1 cellular context compared by ENCODE assay signal in genomic region chr6:167559675-167560479, GRCh38.
TF ChIP-seq lines count a peak whose summit lies in the region.

No MANE protein-coding gene starts in this region.

TF ChIP-seq in HepG2, 621 proteins besides CTCF, POLR2A, EP300 and RAD21 (continued from another document and continues in another):
- peak; percentile 40 for TF ChIP-seq ZNF574 (CRISPR knock-in tag; IDR thresholded peaks at IDR 0.05)
- no peak for TF ChIP-seq SMYD3 (CRISPR knock-in tag; IDR thresholded peaks at IDR 0.05)
- no peak for TF ChIP-seq NFIB (CRISPR knock-in tag; IDR thresholded peaks at IDR 0.05; ENCODE audit: borderline replicate concordance)
- peak; percentile 91 for TF ChIP-seq ZNF7 (CRISPR knock-in tag; IDR thresholded peaks at IDR 0.05)
- no peak for TF ChIP-seq EZH2 (conservative IDR thresholded peaks at IDR 0.05; ENCODE audit: low read depth, low read length)
- no peak for TF ChIP-seq MTA3 (CRISPR knock-in tag; IDR thresholded peaks at IDR 0.05)
- peak; percentile 65 for TF ChIP-seq SNAPC4 (CRISPR knock-in tag; IDR thresholded peaks at IDR 0.05)
- no peak for TF ChIP-seq SRSF9 (IDR thresholded peaks at IDR 0.05; ENCODE audit: borderline replicate concordance, insufficient read depth, low read depth, low read length, poor library complexity, severe bottlenecking)
- TF ChIP-seq CENPBD1 (CRISPR knock-in tag; IDR thresholded peaks at IDR 0.05; ENCODE audit: borderline replicate concordance, low read depth): no peak
- TF ChIP-seq E2F2 (CRISPR knock-in tag; IDR thresholded peaks at IDR 0.05; ENCODE audit: borderline replicate concordance): no peak
- no peak for TF ChIP-seq TIGD3 (CRISPR knock-in tag; IDR thresholded peaks at IDR 0.05; ENCODE audit: borderline replicate concordance)
- TF ChIP-seq ZNF510 (CRISPR knock-in tag; IDR thresholded peaks at IDR 0.05; ENCODE audit: low read depth): 0 out of 2 replicates have a peak, but pooled peaks have one; percentile 81
- no peak for TF ChIP-seq CAMTA2 (CRISPR knock-in tag; IDR thresholded peaks at IDR 0.05; ENCODE audit: borderline replicate concordance)
- TF ChIP-seq ZBTB46 (CRISPR knock-in tag; IDR thresholded peaks at IDR 0.05; ENCODE audit: borderline replicate concordance): 0 out of 2 replicates have a peak, but pooled peaks have one; percentile 30
- peak; percentile 52 for TF ChIP-seq MYC (CRISPR knock-in tag; IDR thresholded peaks at IDR 0.05; ENCODE audit: borderline replicate concordance)
- 0 out of 2 replicates have a peak, but pooled peaks have one; percentile 62 for TF ChIP-seq ZNF761 (CRISPR knock-in tag; conservative IDR thresholded peaks at IDR 0.05)
- TF ChIP-seq ZSCAN29 (CRISPR knock-in tag; conservative IDR thresholded peaks at IDR 0.05): peak; percentile 93
- peak; percentile 67 for TF ChIP-seq RXRB (CRISPR knock-in tag; IDR thresholded peaks at IDR 0.05; ENCODE audit: borderline replicate concordance)
- no peak for TF ChIP-seq HNRNPK (IDR thresholded peaks at IDR 0.05; ENCODE audit: low read depth, low read length, poor library complexity, severe bottlenecking)
- TF ChIP-seq MAFF (IDR thresholded peaks at IDR 0.05; ENCODE audit: low read depth, low read length): no peak
- no peak for TF ChIP-seq ELK4 (CRISPR knock-in tag; IDR thresholded peaks at IDR 0.05; ENCODE audit: borderline replicate concordance)
- TF ChIP-seq ZC3H4 (CRISPR knock-in tag; IDR thresholded peaks at IDR 0.05; ENCODE audit: borderline replicate concordance): peak; percentile 93; the same call in 1 of the 2 replicates
- no peak for TF ChIP-seq RARG (CRISPR knock-in tag; IDR thresholded peaks at IDR 0.05; ENCODE audit: low read depth)
- 0 out of 2 replicates have a peak, but pooled peaks have one; percentile 35 for TF ChIP-seq ZNF124 (CRISPR knock-in tag; IDR thresholded peaks at IDR 0.05)
- peak; percentile 32; the same call in 1 of the 2 replicates for TF ChIP-seq KAT2B (IDR thresholded peaks at IDR 0.05; ENCODE audit: borderline replicate concordance, low read depth, low read length)
- TF ChIP-seq ZNF253 (CRISPR knock-in tag; IDR thresholded peaks at IDR 0.05; ENCODE audit: borderline replicate concordance): no peak
- peak; percentile 68; the same call in 1 of the 2 replicates for TF ChIP-seq PRDM10 (CRISPR knock-in tag; IDR thresholded peaks at IDR 0.05; ENCODE audit: low read depth)
- TF ChIP-seq AKNA (CRISPR knock-in tag; IDR thresholded peaks at IDR 0.05; ENCODE audit: borderline replicate concordance): 0 out of 2 replicates have a peak, but pooled peaks have one; percentile 22
- TF ChIP-seq SATB2 (CRISPR knock-in tag; IDR thresholded peaks at IDR 0.05): peak; percentile 61; the same call in 1 of the 2 replicates
- 0 out of 2 replicates have a peak, but pooled peaks have one; percentile 61 for TF ChIP-seq ZSCAN31 (CRISPR knock-in tag; IDR thresholded peaks at IDR 0.05; ENCODE audit: low read depth)
- TF ChIP-seq REL (CRISPR knock-in tag; conservative IDR thresholded peaks at IDR 0.05): no peak
- no peak for TF ChIP-seq ZNF777 (CRISPR knock-in tag; IDR thresholded peaks at IDR 0.05)
